In genomic region chr15:68278345-68279217, GRCh38 we compare ENCODE assay signal across 1 cellular context.
TF ChIP-seq lines count a peak whose summit lies in the region.

No MANE protein-coding gene starts in this region.

TF ChIP-seq in K562, 482 proteins besides CTCF, POLR2A, EP300 and RAD21 (continued from another document and continues in another):
- TF ChIP-seq TOE1 (IDR thresholded peaks at IDR 0.05; ENCODE audit: borderline replicate concordance) (peak; percentile 59; the same call in 1 of the 2 replicates), TOE1 (CRISPR knock-in tag; IDR thresholded peaks at IDR 0.05; ENCODE audit: borderline replicate concordance, low read depth) (no peak), ZBTB26 (CRISPR knock-in tag; IDR thresholded peaks at IDR 0.05) (0 out of 2 replicates have a peak, but pooled peaks have one; percentile 28), ZNF184 (CRISPR knock-in tag; IDR thresholded peaks at IDR 0.05) (no peak), KAT7 (CRISPR knock-in tag; IDR thresholded peaks at IDR 0.05; ENCODE audit: borderline replicate concordance) (peak; percentile 93; the same call in 1 of the 2 replicates), ELF4 (CRISPR knock-in tag; IDR thresholded peaks at IDR 0.05) (0 out of 2 replicates have a peak, but pooled peaks have one; percentile 44), ZBTB1 (CRISPR knock-in tag; IDR thresholded peaks at IDR 0.05; ENCODE audit: borderline replicate concordance, low read depth) (no peak; the same call in 1 of the 2 replicates), POLR2B (IDR thresholded peaks at IDR 0.05; ENCODE audit: low read depth, partially characterized antibody) (peak; percentile 16), EZH2 (IDR thresholded peaks at IDR 0.05; ENCODE audit: borderline replicate concordance, low read depth, low read length) (no peak), ZNF444 (CRISPR knock-in tag; IDR thresholded peaks at IDR 0.05) (no peak), CLOCK (CRISPR knock-in tag; IDR thresholded peaks at IDR 0.05; ENCODE audit: borderline replicate concordance) (no peak), TEAD1 (CRISPR knock-in tag; IDR thresholded peaks at IDR 0.05) (no peak), THRB (CRISPR knock-in tag; conservative IDR thresholded peaks at IDR 0.05) (peak; percentile 69; the same call in 1 of the 2 replicates), FOXK2 (conservative IDR thresholded peaks at IDR 0.05 in 1 of 2, IDR thresholded peaks at IDR 0.05 in 1 of 2; ENCODE audit: low read depth in 2 of 2) (peak; percentile 25 to 62; a peak in 2 of 4 replicates), FOXK1 (CRISPR knock-in tag; IDR thresholded peaks at IDR 0.05; ENCODE audit: borderline replicate concordance) (no peak), OTX1 (CRISPR knock-in tag; IDR thresholded peaks at IDR 0.05) (peak; percentile 62; the same call in 1 of the 2 replicates), ZNF408 (CRISPR knock-in tag; IDR thresholded peaks at IDR 0.05; ENCODE audit: low read depth) (no peak), MCM7 (IDR thresholded peaks at IDR 0.05) (no peak), YY1 (IDR thresholded peaks at IDR 0.05; ENCODE audit: borderline replicate concordance in 1 of 3, control insufficient read depth in 1 of 3, extremely low read depth in 1 of 3, insufficient read depth in 3 of 3, insufficient read length in 1 of 3, insufficient replicate concordance in 2 of 3, low read depth in 1 of 3, low read length in 2 of 3) (peak; percentile 37 to 87 (median 83)), SOX6 (IDR thresholded peaks at IDR 0.05) (no peak), ZBTB5 (IDR thresholded peaks at IDR 0.05) (no peak), SMARCE1 (IDR thresholded peaks at IDR 0.05) (peak; percentile 17; the same call in 1 of the 2 replicates), BRD4 (IDR thresholded peaks at IDR 0.05) (0 out of 2 replicates have a peak, but pooled peaks have one; percentile 30), HBP1 (CRISPR knock-in tag; IDR thresholded peaks at IDR 0.05) (peak; percentile 50; the same call in 1 of the 2 replicates), SMARCA5 (IDR thresholded peaks at IDR 0.05) (no peak), ATF2 (CRISPR knock-in tag; IDR thresholded peaks at IDR 0.05) (no peak), TAL1 (IDR thresholded peaks at IDR 0.05) (0 out of 2 replicates have a peak, but pooled peaks have one; percentile 5), RBBP5 (IDR thresholded peaks at IDR 0.05; ENCODE audit: borderline replicate concordance, insufficient read depth, low read length, poor library complexity, severe bottlenecking) (peak; percentile 89), AFF4 (CRISPR knock-in tag; IDR thresholded peaks at IDR 0.05) (peak; percentile 73; the same call in 1 of the 2 replicates), ZNF431 (CRISPR knock-in tag; IDR thresholded peaks at IDR 0.05) (0 out of 2 replicates have a peak, but pooled peaks have one; percentile 69), MYC (IDR thresholded peaks at IDR 0.05; ENCODE audit: low read depth, low read length) (no peak), MYC (CRISPR knock-in tag; IDR thresholded peaks at IDR 0.05; ENCODE audit: borderline replicate concordance, low read depth) (0 out of 2 replicates have a peak, but pooled peaks have one; percentile 23), CGGBP1 (CRISPR knock-in tag; IDR thresholded peaks at IDR 0.05) (no peak), DACH1 (IDR thresholded peaks at IDR 0.05; ENCODE audit: partially characterized antibody) (peak; percentile 12), ZNF785 (CRISPR knock-in tag; IDR thresholded peaks at IDR 0.05) (no peak), PKNOX1 (IDR thresholded peaks at IDR 0.05) (0 out of 2 replicates have a peak, but pooled peaks have one; percentile 6), MLLT1 (IDR thresholded peaks at IDR 0.05) (peak in 1 of 2 experiments; percentile 57; a peak in 1 of 4 replicates), CTCFL (IDR thresholded peaks at IDR 0.05; ENCODE audit: borderline replicate concordance, insufficient read depth, low read depth, low read length, poor library complexity, severe bottlenecking) (peak; percentile 50), ZBED1 (IDR thresholded peaks at IDR 0.05) (0 out of 2 replicates have a peak, but pooled peaks have one; percentile 33), ZBTB8A (IDR thresholded peaks at IDR 0.05; ENCODE audit: partially characterized antibody) (no peak)
